In the genomic region with DNA sequence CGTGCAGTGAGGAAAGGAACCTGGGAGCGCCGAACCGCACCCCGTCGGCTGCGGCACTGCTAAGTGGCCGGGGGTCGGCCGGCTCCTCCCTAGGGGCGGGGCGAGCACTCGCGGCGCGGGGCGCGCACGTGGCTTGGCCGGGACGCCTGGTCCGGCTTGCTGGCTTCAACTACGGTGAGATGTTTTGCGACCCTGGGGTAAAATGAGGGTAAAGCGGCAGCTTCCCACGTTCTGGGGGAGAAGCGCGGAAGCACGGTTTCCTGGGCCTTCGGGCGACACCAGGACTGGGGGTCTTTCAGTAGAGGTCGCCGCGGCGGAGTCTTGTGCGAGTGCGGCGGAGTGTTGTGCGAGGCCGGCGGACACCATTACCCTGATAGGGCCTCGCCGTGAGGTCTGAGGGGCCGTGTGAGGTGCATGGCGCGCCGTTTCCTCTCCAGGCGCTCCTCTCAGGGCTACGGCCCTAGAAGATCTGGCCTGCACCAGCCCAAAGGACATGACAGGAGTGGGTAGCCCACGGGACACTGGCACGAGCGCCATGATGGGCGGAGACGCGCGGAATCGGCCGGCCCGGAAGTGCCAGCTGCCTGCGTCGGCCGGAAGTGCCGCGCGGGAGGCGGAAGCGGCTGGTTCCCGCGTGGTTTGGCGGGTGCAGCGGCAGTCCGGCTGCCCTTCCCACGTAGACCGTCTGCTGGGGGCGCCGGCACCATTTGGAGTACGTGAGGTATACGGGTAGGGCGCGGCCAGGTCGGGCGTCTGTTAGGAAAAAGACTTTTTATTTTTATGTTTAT, we compare ENCODE assay signal across 8 cellular contexts. TPM values are rescaled to one million over a fixed set of nuclear protein-coding genes. Genes with fewer than 3 reads are reported as not detected.
DNase-seq lines count a peak whose midpoint lies in the region; ATAC-seq and TF ChIP-seq lines count a peak whose summit lies in the region.

A gene with protein sequence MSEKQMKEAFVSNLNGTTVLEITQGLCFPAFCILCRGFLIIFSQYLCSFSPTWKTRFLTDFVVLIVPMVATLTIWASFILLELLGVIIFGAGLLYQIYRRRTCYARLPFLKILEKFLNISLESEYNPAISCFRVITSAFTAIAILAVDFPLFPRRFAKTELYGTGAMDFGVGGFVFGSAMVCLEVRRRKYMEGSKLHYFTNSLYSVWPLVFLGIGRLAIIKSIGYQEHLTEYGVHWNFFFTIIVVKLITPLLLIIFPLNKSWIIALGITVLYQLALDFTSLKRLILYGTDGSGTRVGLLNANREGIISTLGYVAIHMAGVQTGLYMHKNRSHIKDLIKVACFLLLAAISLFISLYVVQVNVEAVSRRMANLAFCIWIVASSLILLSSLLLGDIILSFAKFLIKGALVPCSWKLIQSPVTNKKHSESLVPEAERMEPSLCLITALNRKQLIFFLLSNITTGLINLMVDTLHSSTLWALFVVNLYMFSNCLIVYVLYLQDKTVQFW (plus strand): TSS at position 107 of the 788 bp plus-strand sequence. CDS start 2,115 bp downstream, outside the sequence.

- ATAC-seq in GM19372 (IDR thresholded peaks at IDR 0.05; ENCODE audit: low read depth, unreplicated experiment), result peak; percentile 65
- peak; percentile 79 for ATAC-seq in HG03521 (IDR thresholded peaks at IDR 0.05; ENCODE audit: unreplicated experiment)
- ATAC-seq in right lobe of liver, result peak; percentile 88 to 96 (median 90)

- H3K4me3 ChIP-seq in right lobe of liver, result peak within 1 kb of the TSS; percentile 64 to 95 (median 66)

- H3K27me3 ChIP-seq in right lobe of liver, result no peaks in the 10 kb centered on the region

- peak in 3 of 4 donors; percentile 6 to 36 (median 18) for TF ChIP-seq CTCF in right lobe of liver (IDR thresholded peaks at IDR 0.05)

- peak within 1 kb of the TSS; percentile 77 to 83 (median 81) for H3K27ac ChIP-seq in right lobe of liver

- H3K36me3 ChIP-seq in right lobe of liver, result peaks cover 0 to 17% (median 2%) of the 10 kb centered on the region in 4 donors

- peaks cover 0 to 7% (median 2%) of the 10 kb centered on the region in 4 donors for H3K4me1 ChIP-seq in right lobe of liver

- H3K9me3 ChIP-seq in right lobe of liver, result no peaks in the 10 kb centered on the region

- peak; percentile 83 for TF ChIP-seq POLR2A in right lobe of liver (IDR thresholded peaks at IDR 0.05)

- intact Hi-C loops in right lobe of liver (cut with DNase I), result loop anchor here in 1 of 2 donors (10.0 kb wide), 1 partner anchor 60 kb away; a partner anchor contains a TSS

- DNase-seq in C1 segment of cervical spinal cord (lab: John Stamatoyannopoulos, UW) (peak; percentile 44 to 88 (median 77)), NCI-H748 treated with DMSO at 0.1 percent for 48 hours (lab: John Stamatoyannopoulos, UW) (peak; percentile 84), dermis blood vessel endothelial cell (peak; percentile 93), right lobe of liver (peak; percentile 91 to 93 (median 91))
- peak; percentile 79 to 81 for DNase-seq in activated CD4-positive, alpha-beta T cell treated with anti-CD3 and anti-CD28 coated beads, Interleukin-2, amount 50 U/mL, for 4 hours
- peak; percentile 89 for DNase-seq in stimulated activated CD4-positive, alpha-beta T cell treated with anti-CD3 and anti-CD28 coated beads, Interleukin-4, amount 100 ng/mL, for 24 hours

- 0% methylated on average over 31 of the region's 82 CpGs for WGBS in right lobe of liver (ENCODE audit: insufficient coverage, low coverage, low lambda C conversion rate, missing lambda C conversion rate)

RNA-seq across cellular contexts. Expression of the gene that starts here (rescaled TPM):
- total RNA-seq in dermis blood vessel endothelial cell (3.9 and 14.6 TPM in 2 replicates), right lobe of liver (1 to 10 TPM; 3.0 to 6.1 (median 4.1) TPM)

Comparison
In these comparisons a context has a peak if more than half of its experiments do, and no peak if none do; other contexts are left out.
1. Peak in every context shown above with its lines: DNase-seq, ATAC-seq, H3K4me3 ChIP-seq and H3K27ac ChIP-seq.